Comparison of ENCODE assay signal across 26 cellular contexts in the genomic region with DNA sequence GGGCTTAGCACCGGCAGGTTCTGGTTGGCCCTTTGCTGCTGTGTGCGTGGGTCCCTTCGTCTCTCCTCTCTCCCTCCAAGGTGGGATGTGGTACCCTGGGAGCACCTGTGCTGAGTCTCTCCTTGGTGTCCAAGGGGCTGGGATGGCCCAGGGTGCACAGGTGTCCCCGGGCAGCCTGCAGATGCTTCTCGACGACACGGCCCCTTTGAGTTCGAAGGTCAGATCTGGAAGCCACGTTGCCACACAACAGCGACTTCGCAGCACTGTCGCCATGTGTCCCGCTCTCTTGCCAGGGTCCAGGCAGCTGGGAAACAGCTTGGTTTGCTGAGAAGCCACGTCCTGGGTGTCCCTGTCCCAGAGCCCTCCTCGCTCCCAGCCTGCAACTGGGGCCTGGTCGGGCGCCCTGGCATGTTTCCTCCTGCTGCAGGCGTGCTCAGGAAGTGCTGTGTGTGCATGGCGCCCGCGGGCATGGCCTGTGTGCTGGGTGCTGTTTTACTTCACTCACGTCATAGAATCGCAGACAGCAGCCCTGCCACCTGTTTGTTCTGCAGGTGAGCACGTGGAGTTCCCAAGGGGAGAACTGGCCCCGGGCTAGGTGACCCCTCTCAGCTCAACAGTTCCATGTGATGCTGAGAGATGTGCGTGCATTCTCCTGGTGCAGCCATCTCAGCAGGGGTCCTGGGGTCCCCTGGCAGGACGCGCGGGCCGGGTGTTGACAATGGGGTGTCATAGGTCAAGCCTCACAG.
"Had no signal": no experiment of that assay in that cellular context is flagged by ENCODE, and none has a peak within 500 bp of the region (broad histone marks: within the 10 kb centered on the region; RNA-seq: fewer than 3 reads in every experiment).

No MANE protein-coding gene starts in this region.

- FAIRE-seq: pancreas, small intestine, urothelium cell line had no signal

- H3K27me3 ChIP-seq: body of pancreas, foreskin keratinocyte, hepatocyte, neutrophil, pancreas, stomach, suprapubic skin, tibial nerve had no signal

- H3K4me1 ChIP-seq: body of pancreas, pancreas, tibial nerve had no signal

- H3K4me3 ChIP-seq: body of pancreas, hepatocyte, pancreas, stomach, suprapubic skin, tibial nerve had no signal

- H3K27ac Mint-ChIP-seq: activated CD4-positive, alpha-beta T cell treated with anti-CD3 and anti-CD28 coated beads for 36 hours; dendritic cell treated with granulocyte-macrophage colony-stimulating factor and Interleukin-4, amounts not matched to agents 40 ng/mL and 50 ng/mL, for 4 days; immature natural killer cell; natural killer cell treated with Interleukin-12 subunit alpha and Interleukin-12 subunit beta and Interleukin-15 and Interleukin-18, amount 100 ng/mL, for 72 hours; stimulated activated memory B cell treated with anti-CD40 and anti-IgM and Interleukin-4, amounts not matched to agents 10 μg/mL and 1 μg/mL and 100 μg/mL, for 72 hours; T-cell had no signal

- H3K27ac ChIP-seq: body of pancreas, foreskin keratinocyte, hepatocyte, neutrophil, pancreas, stomach, suprapubic skin, tibial nerve had no signal

- H3K4me3 Mint-ChIP-seq: activated CD4-positive, alpha-beta T cell treated with anti-CD3 and anti-CD28 coated beads for 36 hours; activated T-cell treated with anti-CD3 and anti-CD28 coated beads, Interleukin-2, amount 50 U/mL, for 4 hours; dendritic cell treated with granulocyte-macrophage colony-stimulating factor and Interleukin-4, amounts not matched to agents 40 ng/mL and 50 ng/mL, for 4 days; immature natural killer cell; natural killer cell treated with Interleukin-12 subunit alpha and Interleukin-12 subunit beta and Interleukin-15 and Interleukin-18, amount 100 ng/mL, for 72 hours; stimulated activated memory B cell treated with anti-CD40 and anti-IgM and Interleukin-4, amounts not matched to agents 10 μg/mL and 1 μg/mL and 100 μg/mL, for 72 hours; T-cell had no signal

- H3K27me3 Mint-ChIP-seq: activated CD4-positive, alpha-beta T cell treated with anti-CD3 and anti-CD28 coated beads for 36 hours; dendritic cell treated with granulocyte-macrophage colony-stimulating factor and Interleukin-4, amounts not matched to agents 40 ng/mL and 50 ng/mL, for 4 days; natural killer cell treated with Interleukin-12 subunit alpha and Interleukin-12 subunit beta and Interleukin-15 and Interleukin-18, amount 100 ng/mL, for 72 hours; stimulated activated memory B cell treated with anti-CD40 and anti-IgM and Interleukin-4, amounts not matched to agents 10 μg/mL and 1 μg/mL and 100 μg/mL, for 72 hours; T-cell had no signal

- H3K36me3 Mint-ChIP-seq: natural killer cell treated with Interleukin-12 subunit alpha and Interleukin-12 subunit beta and Interleukin-15 and Interleukin-18, amount 100 ng/mL, for 72 hours had no signal

- H3K9me3 ChIP-seq: body of pancreas, neutrophil, pancreas, stomach, suprapubic skin, tibial nerve had no signal

- DNase-seq: activated CD4-positive, alpha-beta T cell treated with anti-CD3 and anti-CD28 coated beads for 36 hours; activated CD4-positive, alpha-beta T cell treated with anti-CD3 and anti-CD28 coated beads, Interleukin-2, amount 50 U/mL, for 4 hours; activated CD8-positive, alpha-beta memory T cell treated with anti-CD3 and anti-CD28 coated beads for 24 hours; activated CD8-positive, alpha-beta memory T cell treated with anti-CD3 and anti-CD28 coated beads, Interleukin-2, amount 50 U/mL, for 48 hours; activated naive CD4-positive, alpha-beta T cell treated with Interleukin-2 at 50 U/mL for 16 hours; activated T-cell treated with anti-CD3 and anti-CD28 coated beads, Interleukin-2, amount 50 U/mL, for 4 hours; amygdala; body of pancreas; effector CD4-positive, alpha-beta T cell; foreskin keratinocyte; immature natural killer cell; midbrain; small intestine; stimulated activated CD4-positive, alpha-beta T cell treated with anti-CD3 and anti-CD28 coated beads, Interleukin-2, amount 100 ng/mL, for 24 hours; stomach; T-cell had no signal

- H3K36me3 ChIP-seq: pancreas had no signal

- ATAC-seq: activated CD4-positive, alpha-beta T cell treated with anti-CD3 and anti-CD28 coated beads for 36 hours; activated T-cell treated with anti-CD3 and anti-CD28 coated beads, Interleukin-2, amount 50 U/mL, for 4 hours; body of pancreas; foreskin keratinocyte; natural killer cell treated with Interleukin-12 subunit alpha and Interleukin-12 subunit beta and Interleukin-15 and Interleukin-18, amount 100 ng/mL, for 72 hours; pancreas; sciatic nerve; stimulated activated memory B cell treated with anti-CD40 and anti-IgM and Interleukin-4, amounts not matched to agents 10 μg/mL and 1 μg/mL and 100 μg/mL, for 72 hours; T-cell had no signal
